ENCODE assay signal across 13 cellular contexts in genomic region chr2:234437642-234438321, GRCh38. TPM values are rescaled to one million over a fixed set of nuclear protein-coding genes. Genes with fewer than 3 reads are reported as not detected.
DNase-seq lines count a peak whose midpoint lies in the region; FAIRE-seq and TF ChIP-seq lines count a peak whose summit lies in the region.
"Had no signal": no experiment of that assay in that cellular context is flagged by ENCODE, and none has a peak within 500 bp of the region (broad histone marks: within the 10 kb centered on the region; RNA-seq: fewer than 3 reads in every experiment).

No MANE protein-coding gene starts in this region.

- no peaks in the 10 kb centered on the region for H3K36me3 ChIP-seq in prostate gland

- no peak for FAIRE-seq in GM19239 (lab: Jason Lieb, UNC)
- FAIRE-seq: A204.1 had no signal

- no peaks in the 10 kb centered on the region for H3K9me3 ChIP-seq in prostate gland

- peaks cover 23% of the 10 kb centered on the region for H3K36me3 Mint-ChIP-seq in T-helper 1 cell treated with Interleukin-12 subunit alpha and Interleukin-12 subunit beta and Interleukin-4 antibody, amounts not matched to agents 30 μg/mL and 1 μg/mL, for 36 hours (ENCODE audit: low read depth)

- H3K27ac Mint-ChIP-seq in T-helper 1 cell treated with Interleukin-12 subunit alpha and Interleukin-12 subunit beta and Interleukin-4 antibody, amounts not matched to agents 30 μg/mL and 1 μg/mL, for 36 hours = peak overlapping the region; percentile 76

- DNase-seq in T-helper 1 cell = no peak
- DNase-seq in NCI-H345 (lab: John Stamatoyannopoulos, UW) = peak; percentile 88
- peak; percentile 48 for DNase-seq in dermis blood vessel endothelial cell
- DNase-seq in prostate gland (ENCODE audit: low spot score) = peak; percentile 71
- no peak for DNase-seq in SW 1271 (lab: John Stamatoyannopoulos, UW)
- no peak for DNase-seq in stimulated activated CD4-positive, alpha-beta T cell treated with anti-CD3 and anti-CD28 coated beads, Interleukin-4, amount 100 ng/mL, for 4 hours
- DNase-seq in GM19239 (ENCODE audit: insufficient read length, low spot score) = no peak
- DNase-seq: activated CD4-positive, alpha-beta T cell treated with anti-CD3 and anti-CD28 coated beads for 1 hour; activated effector memory CD4-positive, alpha-beta T cell treated with anti-CD3 and anti-CD28 coated beads, Interleukin-2, amount 50 U/mL, for 16 hours; foreskin fibroblast; stimulated activated CD4-positive, alpha-beta T cell treated with anti-CD3 and anti-CD28 coated beads, Interleukin-2, amount 100 ng/mL, for 48 hours had no signal

- 35% methylated on average over 11 of the region's 11 CpGs for WGBS in prostate gland

- TF ChIP-seq CTCF in prostate gland (IDR thresholded peaks at IDR 0.05) = no peak

- no peak overlapping the region for H3K4me3 Mint-ChIP-seq in T-helper 1 cell treated with Interleukin-12 subunit alpha and Interleukin-12 subunit beta and Interleukin-4 antibody, amounts not matched to agents 30 μg/mL and 1 μg/mL, for 36 hours

- no peaks in the 10 kb centered on the region for H3K27me3 Mint-ChIP-seq in T-helper 1 cell treated with Interleukin-12 subunit alpha and Interleukin-12 subunit beta and Interleukin-4 antibody, amounts not matched to agents 30 μg/mL and 1 μg/mL, for 36 hours (ENCODE audit: low read depth)

- intact Hi-C loops in prostate gland (cut with DNase I) = no loop called here

- peaks cover 66% of the 10 kb centered on the region for H3K4me1 Mint-ChIP-seq in T-helper 1 cell treated with Interleukin-12 subunit alpha and Interleukin-12 subunit beta and Interleukin-4 antibody, amounts not matched to agents 30 μg/mL and 1 μg/mL, for 36 hours (ENCODE audit: low read depth)

- H3K4me1 ChIP-seq in prostate gland (replicated peaks) = no peaks in the 10 kb centered on the region

- H3K4me3 ChIP-seq in prostate gland = no peak overlapping the region

- peak overlapping the region; percentile 39 to 51 for H3K27ac ChIP-seq in prostate gland

- no peaks in the 10 kb centered on the region for H3K27me3 ChIP-seq in prostate gland (replicated peaks; ENCODE audit: insufficient read depth)

- TF ChIP-seq POLR2A in prostate gland (IDR thresholded peaks at IDR 0.05) = no peak

- no peaks in the 10 kb centered on the region for H3K9me3 Mint-ChIP-seq in T-helper 1 cell treated with Interleukin-12 subunit alpha and Interleukin-12 subunit beta and Interleukin-4 antibody, amounts not matched to agents 30 μg/mL and 1 μg/mL, for 36 hours

RNA-seq across cellular contexts. Expression of gene ARL4C, which starts 59.1 kb away (rescaled TPM):
- total RNA-seq in dermis blood vessel endothelial cell = 6.1 TPM in 2 replicates
- total RNA-seq in prostate gland = 10 to 100 TPM in 1 of 2 donors, 1 to 10 TPM in 1; 8.5 to 20.5 TPM

Comparison
In these comparisons a context has a peak if more than half of its experiments do, and no peak if none do; other contexts are left out.
1. DNase-seq: peak in NCI-H345 (single experiment), dermis blood vessel endothelial cell (single experiment) and prostate gland (single experiment); none in T-helper 1 cell (0 of 5), SW 1271 (0 of 2), stimulated activated CD4-positive, alpha-beta T cell treated with anti-CD3 and anti-CD28 coated beads, Interleukin-4, amount 100 ng/mL, for 4 hours (0 of 2) and GM19239 (single experiment).